Comparison of ENCODE assay signal across 8 cellular contexts in the genomic region with DNA sequence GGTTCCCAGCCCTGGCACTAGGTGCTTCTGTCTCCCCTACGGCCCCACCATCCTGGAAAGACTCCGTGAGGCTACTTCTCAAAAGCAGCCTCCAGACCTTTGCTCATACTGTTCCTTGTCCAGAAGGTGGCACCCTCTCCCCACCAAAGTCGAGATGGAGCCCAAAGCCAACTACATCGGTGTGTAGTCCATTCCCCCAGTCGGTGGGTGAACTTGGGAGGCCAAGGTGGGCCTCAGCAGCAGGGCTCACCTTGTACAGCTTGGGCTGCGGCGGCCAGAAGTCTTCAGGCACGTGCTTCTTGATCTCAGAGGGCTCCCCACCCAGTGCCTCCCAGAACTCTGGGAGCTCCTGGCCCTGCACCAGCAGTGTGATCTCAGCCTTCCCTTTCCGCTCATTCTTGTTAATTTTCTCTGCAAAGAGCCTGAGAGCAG. TPM values are rescaled to one million over a fixed set of nuclear protein-coding genes. Genes with fewer than 3 reads are reported as not detected.
DNase-seq lines count a peak whose midpoint lies in the region; ATAC-seq and TF ChIP-seq lines count a peak whose summit lies in the region.

No MANE protein-coding gene starts in this region.

- H3K36me3 ChIP-seq in parathyroid adenoma (ENCODE audit: control insufficient read depth, insufficient read depth, low read length) (no peaks in the 10 kb centered on the region), vagina (peaks cover 0 to 74% of the 10 kb centered on the region in 2 donors)

- peaks cover 8% of the 10 kb centered on the region for H3K79me2 ChIP-seq in parathyroid adenoma

- H3K4me1 ChIP-seq in parathyroid adenoma (no peaks in the 10 kb centered on the region), vagina (peaks cover 29% of the 10 kb centered on the region)

- H3K27me3 ChIP-seq in parathyroid adenoma (ENCODE audit: control insufficient read depth, insufficient read depth, low read length): no peaks in the 10 kb centered on the region
- H3K27me3 ChIP-seq in vagina: no peaks in the 10 kb centered on the region

- no peak for TF ChIP-seq POLR2A in vagina (IDR thresholded peaks at IDR 0.05)

- no peak overlapping the region for H3K9ac ChIP-seq in parathyroid adenoma

- no peak overlapping the region for H3K4me2 ChIP-seq in parathyroid adenoma (ENCODE audit: low read length)

- intact Hi-C loops in vagina (cut with DNase I): no loop called here

- H3K27ac ChIP-seq in parathyroid adenoma (no peak overlapping the region), vagina (peak overlapping the region; percentile 47)

- H3K4me3 ChIP-seq in parathyroid adenoma (ENCODE audit: low read depth, low read length) (no peak overlapping the region), vagina (no peak overlapping the region)

- TF ChIP-seq CTCF in parathyroid adenoma (IDR thresholded peaks at IDR 0.05): peak; percentile 71
- peak; percentile 24 to 74 (median 38) for TF ChIP-seq CTCF in vagina (IDR thresholded peaks at IDR 0.05)

- ATAC-seq in GM21528 (IDR thresholded peaks at IDR 0.05; ENCODE audit: low FRiP score, unreplicated experiment): no peak

- DNase-seq in DMS153 treated with DMSO at 0.1 percent for 48 hours (lab: John Stamatoyannopoulos, UW; ENCODE audit: unreplicated experiment): peak; percentile 11
- DNase-seq in Kasumi-1 (lab: John Stamatoyannopoulos, UW): peak; percentile 43 to 45
- DNase-seq in SHP77 treated with DMSO at 0.1 percent for 48 hours (lab: John Stamatoyannopoulos, UW): peak; percentile 38
- DNase-seq in activated naive CD4-positive, alpha-beta T cell (lab: John Stamatoyannopoulos, UW): peak in 3 of 4 experiments; percentile 16 to 42 (median 39)
- peak; percentile 44 for DNase-seq in foreskin melanocyte
- no peak for DNase-seq in vagina (ENCODE audit: extremely low spot score in 2 of 2)

- H3K9me3 ChIP-seq in parathyroid adenoma (ENCODE audit: control insufficient read depth, low read length) (no peaks in the 10 kb centered on the region), vagina (no peaks in the 10 kb centered on the region)

- no peak overlapping the region for H2AFZ ChIP-seq in parathyroid adenoma

RNA-seq across cellular contexts. Expression of a gene that starts 10.2 kb away (rescaled TPM):
- 277 TPM for total RNA-seq in vagina

RNA-seq across cellular contexts. Expression of a gene that starts 12.1 kb away (rescaled TPM):
- total RNA-seq in vagina: 18.4 TPM

RNA-seq across cellular contexts. Expression of a gene that starts 22.9 kb away (rescaled TPM):
- 27.7 TPM for total RNA-seq in vagina

Comparison
In these comparisons a context has a peak if more than half of its experiments do, and no peak if none do; other contexts are left out.
1. DNase-seq: peak in DMS153 treated with DMSO at 0.1 percent for 48 hours (single experiment), Kasumi-1 (2 of 2), SHP77 treated with DMSO at 0.1 percent for 48 hours (single experiment), activated naive CD4-positive, alpha-beta T cell (3 of 4) and foreskin melanocyte (single experiment); none in vagina (0 of 2).